Comparison of ENCODE assay signal across 8 cellular contexts in the genomic region with DNA sequence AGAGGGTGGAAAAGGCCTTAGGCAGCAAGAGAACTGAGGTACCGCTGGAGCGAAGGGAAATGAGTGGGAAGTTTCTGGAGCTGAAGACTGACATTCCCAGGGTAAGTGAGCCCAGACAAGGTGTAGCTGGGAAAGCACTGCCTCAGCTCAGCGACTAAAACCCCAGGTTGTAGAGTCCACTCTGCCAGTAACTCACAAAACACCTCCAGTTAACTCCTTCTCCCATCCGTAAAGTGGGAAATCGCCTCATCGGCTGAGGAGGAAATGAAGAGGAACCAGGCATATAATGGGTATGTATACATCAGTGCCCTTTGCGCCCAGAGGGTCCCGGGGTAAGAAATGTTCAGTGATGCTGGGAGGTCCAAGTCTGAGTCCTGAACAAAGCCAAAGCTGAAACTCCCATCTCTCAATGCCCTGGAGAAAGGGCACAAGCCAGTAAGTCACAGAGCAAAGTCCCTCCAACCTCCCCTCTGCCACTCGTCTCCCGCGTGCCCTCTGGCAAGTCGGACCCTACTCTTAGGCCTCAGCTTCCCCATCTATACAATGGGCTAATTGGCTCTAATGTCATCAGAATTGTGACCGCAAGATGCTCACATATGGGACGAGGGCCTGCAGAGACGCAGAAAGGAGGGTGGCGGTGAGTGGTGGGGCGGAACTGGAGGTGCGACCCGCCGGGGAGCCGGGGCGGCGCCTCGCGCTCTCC. TPM values are rescaled to one million over a fixed set of nuclear protein-coding genes. Genes with fewer than 3 reads are reported as not detected.
DNase-seq lines count a peak whose midpoint lies in the region; TF ChIP-seq lines count a peak whose summit lies in the region.

No MANE protein-coding gene starts in this region.

- POLR2A ChIA-PET in RWPE1 (lab: Yijun Ruan, JAX; ENCODE audit: low non-redundant PET): no interaction called here

- H4K91ac ChIP-seq in trophoblast cell (ENCODE audit: low read depth, low read length): peak overlapping the region; percentile 100

- peak overlapping the region; percentile 18 for H3K9ac ChIP-seq in trophoblast cell (ENCODE audit: low read length)

- H3K18ac ChIP-seq in trophoblast cell (ENCODE audit: low read length): peak overlapping the region; percentile 98

- CTCF ChIA-PET in RWPE1 (lab: Yijun Ruan, JAX): interaction anchor here (0.5 to 1.0 kb wide), 2 partner anchors 30 to 242 kb away, joined by 3 to 4 read pairs; no protein-coding TSS in a partner anchor

- peaks cover 0 to 9% of the 10 kb centered on the region in 2 donors for H3K4me1 ChIP-seq in esophagus (ENCODE audit: control insufficient read depth in 2 of 2, insufficient read depth in 2 of 2, low read length in 1 of 2)
- peaks cover 11 to 18% of the 10 kb centered on the region in 2 experiments for H3K4me1 ChIP-seq in trophoblast cell (ENCODE audit: control insufficient read depth in 1 of 2, insufficient read depth in 2 of 2, low read length in 2 of 2)

- peak overlapping the region; percentile 93 for H3K27ac ChIP-seq in RWPE1
- peak overlapping the region; percentile 96 to 99 for H3K27ac ChIP-seq in esophagus (ENCODE audit: low read depth in 2 of 2, low read length in 1 of 2)
- H3K27ac ChIP-seq in trophoblast cell (ENCODE audit: low read depth, low read length): peak overlapping the region; percentile 99

- peak overlapping the region; percentile 99 for H2BK5ac ChIP-seq in trophoblast cell (ENCODE audit: low read depth, low read length, poor library complexity)

- peak overlapping the region; percentile 51 for H2BK12ac ChIP-seq in trophoblast cell (ENCODE audit: low read length)

- no peak overlapping the region for H3K23ac ChIP-seq in trophoblast cell (ENCODE audit: low read length)

- no peak for TF ChIP-seq CTCF in RWPE1 (conservative IDR thresholded peaks at IDR 0.05; ENCODE audit: low read depth)

- peak overlapping the region; percentile 35 for H2BK120ac ChIP-seq in trophoblast cell (ENCODE audit: insufficient read depth, low read length, poor library complexity)

- peak overlapping the region; percentile 94 for H2AK5ac ChIP-seq in trophoblast cell (ENCODE audit: low read length)

- DNase-seq in NCI-H82 (lab: John Stamatoyannopoulos, UW): peak; percentile 35
- no peak for DNase-seq in NCI-H82 treated with DMSO at 0.1 percent for 48 hours (lab: John Stamatoyannopoulos, UW; ENCODE audit: unreplicated experiment)
- no peak for DNase-seq in RWPE1 (ENCODE audit: low spot score)
- DNase-seq in trophoblast cell: no peak
- DNase-seq in cerebellar nuclear complex (lab: John Stamatoyannopoulos, UW): no peak
- DNase-seq in SIG-M5 (lab: John Stamatoyannopoulos, UW): no peak
- no peak for DNase-seq in activated CD4-positive, CD25-positive, alpha-beta regulatory T cell (lab: John Stamatoyannopoulos, UW)

- H3K36me3 ChIP-seq in esophagus (ENCODE audit: control insufficient read depth in 2 of 2, insufficient read depth in 2 of 2, low read length in 1 of 2) (no peaks in the 10 kb centered on the region), trophoblast cell (ENCODE audit: control insufficient read depth in 1 of 2, insufficient read depth in 2 of 2, low read length in 2 of 2) (no peaks in the 10 kb centered on the region)

- H3K4ac ChIP-seq in trophoblast cell (ENCODE audit: low read depth, low read length): peak overlapping the region; percentile 88

- peaks cover 22% of the 10 kb centered on the region for H3K79me1 ChIP-seq in trophoblast cell (ENCODE audit: low read length)

- H4K12ac ChIP-seq in trophoblast cell (ENCODE audit: low read depth, low read length): peak overlapping the region; percentile 99

- peak overlapping the region; percentile 100 for H4K8ac ChIP-seq in trophoblast cell (ENCODE audit: low read depth, low read length)

- H3K27me3 ChIP-seq in esophagus (ENCODE audit: control insufficient read depth in 1 of 2, insufficient read depth in 2 of 2, low read length in 2 of 2) (no peaks in the 10 kb centered on the region), trophoblast cell (ENCODE audit: insufficient read depth, low read length) (no peaks in the 10 kb centered on the region)

- no peaks in the 10 kb centered on the region for H3K9me3 ChIP-seq in esophagus (ENCODE audit: control insufficient read depth in 2 of 2, insufficient read depth in 1 of 2, low read depth in 1 of 2, low read length in 1 of 2)
- H3K9me3 ChIP-seq in trophoblast cell (ENCODE audit: insufficient read depth, low read depth, low read length): no peaks in the 10 kb centered on the region

- 10 to 16% methylated on average over 16 to 24 of the region's 25 CpGs for WGBS in esophagus, 2 donors
- no CpG with 5 or more reads among the region's 25 CpGs for WGBS in trophoblast cell (ENCODE audit: extremely low coverage, insufficient coverage, insufficient read length)

- H3K79me2 ChIP-seq in trophoblast cell (ENCODE audit: control insufficient read depth, insufficient read depth, low read length, poor library complexity): peaks cover 13% of the 10 kb centered on the region

- peak overlapping the region; percentile 90 for H3K14ac ChIP-seq in trophoblast cell (ENCODE audit: low read length)

- peak overlapping the region; percentile 56 for H3K4me2 ChIP-seq in trophoblast cell (ENCODE audit: low read length)

- H2AFZ ChIP-seq in trophoblast cell (ENCODE audit: insufficient read depth, low read length, poor library complexity): peak overlapping the region; percentile 15

- H3K4me3 ChIP-seq in esophagus (ENCODE audit: low read depth in 1 of 2, low read length in 2 of 2) (peak overlapping the region; percentile 66 to 88), trophoblast cell (ENCODE audit: low read depth, low read length) (peak overlapping the region; percentile 88)

RNA-seq across cellular contexts. Expression of a gene that starts 0.6 kb away (rescaled TPM):
- 10 to 100 TPM; 14.7 to 18.6 TPM for polyA plus RNA-seq in esophagus
- polyA plus RNA-seq in trophoblast cell (2013): 26.9 and 27.6 TPM in 2 replicates

RNA-seq across cellular contexts. Expression of a gene that starts 42.7 kb away (rescaled TPM):
- polyA plus RNA-seq in esophagus: 10 to 100 TPM in 1 of 2 donors, 1 to 10 TPM in 1; 1.9 to 27.7 TPM
- not detected in 2 replicates for polyA plus RNA-seq in trophoblast cell (2013)

RNA-seq across cellular contexts. Expression of a gene that starts 58.3 kb away (rescaled TPM):
- under 1 TPM; 0.39 to 0.52 TPM for polyA plus RNA-seq in esophagus
- polyA plus RNA-seq in trophoblast cell (2013): 0.01 TPM in 1 of 2 replicates, not detected in the other
